15 cellular contexts compared by ENCODE assay signal in genomic region chr6:151376440-151376839, GRCh38. TPM values are rescaled to one million over a fixed set of nuclear protein-coding genes. Genes with fewer than 3 reads are reported as not detected.
DNase-seq lines count a peak whose midpoint lies in the region; ATAC-seq and TF ChIP-seq lines count a peak whose summit lies in the region.
"Had no signal": no experiment of that assay in that cellular context is flagged by ENCODE, and none has a peak within 500 bp of the region (broad histone marks: within the 10 kb centered on the region; RNA-seq: fewer than 3 reads in every experiment).

No MANE protein-coding gene starts in this region.

- ATAC-seq in GM18502 (IDR thresholded peaks at IDR 0.05; ENCODE audit: poor library complexity, unreplicated experiment), result peak; percentile 39
- ATAC-seq in HG03135 (IDR thresholded peaks at IDR 0.05; ENCODE audit: unreplicated experiment), result peak; percentile 37
- ATAC-seq in activated B cell treated with CpG ODN at 0.5 μM for 24 hours (ENCODE audit: low read depth), result peak; percentile 81
- ATAC-seq in GM18870 (IDR thresholded peaks at IDR 0.05; ENCODE audit: unreplicated experiment), result no peak
- ATAC-seq: left lung had no signal

- POLR2A ChIA-PET in activated B cell treated with CpG ODN at 0.5 μM for 24 hours (lab: Charles Lee), result interaction anchor here (1.8 kb wide), 1 partner anchor 14 kb away, joined by 11 read pairs; no protein-coding TSS in a partner anchor

- no peak overlapping the region for H4K91ac ChIP-seq in mesenchymal stem cell (ENCODE audit: low read length)

- no peak overlapping the region for H3K4ac ChIP-seq in mesenchymal stem cell (ENCODE audit: low read depth in 1 of 2, low read length in 2 of 2)

- no peak for DNase-seq in activated B cell treated with CpG ODN at 0.5 μM for 24 hours
- DNase-seq in mesenchymal stem cell, result peak; percentile 32
- no peak for DNase-seq in stimulated activated naive CD4-positive, alpha-beta T cell treated with Interleukin-2 at 50 U/mL for 16 hours (lab: John Stamatoyannopoulos, UW)
- DNase-seq in substantia nigra (lab: John Stamatoyannopoulos, UW), result no peak
- DNase-seq in NCI-H510A treated with DMSO at 0.1 percent for 48 hours (lab: John Stamatoyannopoulos, UW), result no peak
- DNase-seq: colonic mucosa, foreskin melanocyte, GOT3, left lung, T-helper 9 cell, tibial artery had no signal

- H4K8ac ChIP-seq in mesenchymal stem cell (ENCODE audit: low read length), result no peak overlapping the region

- intact Hi-C loops in activated B cell treated with CpG ODN at 0.5 μM for 24 hours (cut with micrococcal nuclease), result loop anchor here (1.0 kb wide), 1 partner anchor 14 kb away; no protein-coding TSS in a partner anchor

- H2BK120ac ChIP-seq in mesenchymal stem cell (ENCODE audit: low read depth, low read length), result no peak overlapping the region

- peaks cover 27% of the 10 kb centered on the region for H3K79me1 ChIP-seq in mesenchymal stem cell (replicated peaks; ENCODE audit: low read length, poor library complexity, severe bottlenecking)

- H3K27ac ChIP-seq in mesenchymal stem cell (ENCODE audit: low read length, poor library complexity, severe bottlenecking) (no peak overlapping the region), substantia nigra (ENCODE audit: low read depth, low read length, poor library complexity, severe bottlenecking) (no peak overlapping the region)
- H3K27ac ChIP-seq: colonic mucosa, left lung, prostate gland, tibial artery had no signal

- peaks cover 6 to 16% of the 10 kb centered on the region in 2 experiments for H3K36me3 ChIP-seq in mesenchymal stem cell (ENCODE audit: control insufficient read depth in 1 of 2, insufficient read depth in 2 of 2, low read depth in 1 of 2, low read length in 2 of 2)
- H3K36me3 ChIP-seq: prostate gland had no signal

- H2AK5ac ChIP-seq in mesenchymal stem cell (ENCODE audit: low read length, severe bottlenecking), result no peak overlapping the region

- H3K4me3 Mint-ChIP-seq in activated B cell treated with CpG ODN at 0.5 μM for 24 hours, result peak overlapping the region; percentile 69

- no peak overlapping the region for H2AFZ ChIP-seq in mesenchymal stem cell (ENCODE audit: low read depth, low read length)

- no peaks in the 10 kb centered on the region for H3K27me3 Mint-ChIP-seq in activated B cell treated with CpG ODN at 0.5 μM for 24 hours

- WGBS in mesenchymal stem cell, result 86% methylated on average over 1 of the region's 1 CpG

- CTCF ChIA-PET in activated B cell treated with CpG ODN at 0.5 μM for 24 hours (lab: Charles Lee), result no interaction called here

- no peak overlapping the region for H3K23ac ChIP-seq in mesenchymal stem cell (ENCODE audit: low read length in 2 of 2)

- no peak overlapping the region for H2BK12ac ChIP-seq in mesenchymal stem cell (ENCODE audit: low read length in 2 of 2)

- H3K4me1 ChIP-seq in mesenchymal stem cell (ENCODE audit: control insufficient read depth, insufficient read depth, low read depth, low read length), result peaks cover 5% of the 10 kb centered on the region
- H3K4me1 ChIP-seq: colonic mucosa, prostate gland had no signal

- peaks cover 65% of the 10 kb centered on the region for H3K4me1 Mint-ChIP-seq in activated B cell treated with CpG ODN at 0.5 μM for 24 hours

- no peak overlapping the region for H3K4me3 ChIP-seq in mesenchymal stem cell (ENCODE audit: insufficient read depth in 1 of 2, low read depth in 1 of 2, low read length in 2 of 2)
- H3K4me3 ChIP-seq: colonic mucosa, left lung, prostate gland, tibial artery had no signal

- H3K4me2 ChIP-seq in mesenchymal stem cell (ENCODE audit: low read length, poor library complexity, severe bottlenecking), result no peak overlapping the region

- no peak overlapping the region for H3K9ac ChIP-seq in mesenchymal stem cell (ENCODE audit: low read length)

- no peaks in the 10 kb centered on the region for H3K27me3 ChIP-seq in mesenchymal stem cell (ENCODE audit: control insufficient read depth in 1 of 2, insufficient read depth in 1 of 2, low read length in 2 of 2)
- H3K27me3 ChIP-seq: colonic mucosa, left lung, tibial artery had no signal

- peaks cover 20% of the 10 kb centered on the region for H3K36me3 Mint-ChIP-seq in activated B cell treated with CpG ODN at 0.5 μM for 24 hours (ENCODE audit: low read depth)

- H3K9me3 ChIP-seq in mesenchymal stem cell (ENCODE audit: control insufficient read depth, low read length), result no peaks in the 10 kb centered on the region
- H3K9me3 ChIP-seq: colonic mucosa, left lung, prostate gland, tibial artery had no signal

- no peak overlapping the region for H2BK15ac ChIP-seq in mesenchymal stem cell (ENCODE audit: low read depth, poor library complexity, severe bottlenecking)

- H2BK5ac ChIP-seq in mesenchymal stem cell (ENCODE audit: low read depth, low read length, poor library complexity, severe bottlenecking), result no peak overlapping the region

- H3K27ac Mint-ChIP-seq in activated B cell treated with CpG ODN at 0.5 μM for 24 hours, result peak overlapping the region; percentile 38

- no peak overlapping the region for H3K14ac ChIP-seq in mesenchymal stem cell (ENCODE audit: low read length in 2 of 2)

- no peak overlapping the region for H3K18ac ChIP-seq in mesenchymal stem cell (ENCODE audit: low read depth in 1 of 2, low read length in 2 of 2)

- H3K9me3 Mint-ChIP-seq in activated B cell treated with CpG ODN at 0.5 μM for 24 hours, result no peaks in the 10 kb centered on the region

- TF ChIP-seq CTCF in activated B cell treated with CpG ODN at 0.5 μM for 24 hours (IDR thresholded peaks at IDR 0.05), result no peak

RNA-seq across cellular contexts. Expression of gene ZBTB2, which starts 14.9 kb away (rescaled TPM):
- total RNA-seq in activated B cell treated with CpG ODN at 0.5 μM for 24 hours, result 17.3 and 18.0 TPM in 2 replicates
- polyA plus RNA-seq in mesenchymal stem cell (2013, experiment 1 of 2), result 18.4 TPM
- 18.0 TPM for polyA plus RNA-seq in mesenchymal stem cell (2013, experiment 2 of 2)
